In the genomic region with DNA sequence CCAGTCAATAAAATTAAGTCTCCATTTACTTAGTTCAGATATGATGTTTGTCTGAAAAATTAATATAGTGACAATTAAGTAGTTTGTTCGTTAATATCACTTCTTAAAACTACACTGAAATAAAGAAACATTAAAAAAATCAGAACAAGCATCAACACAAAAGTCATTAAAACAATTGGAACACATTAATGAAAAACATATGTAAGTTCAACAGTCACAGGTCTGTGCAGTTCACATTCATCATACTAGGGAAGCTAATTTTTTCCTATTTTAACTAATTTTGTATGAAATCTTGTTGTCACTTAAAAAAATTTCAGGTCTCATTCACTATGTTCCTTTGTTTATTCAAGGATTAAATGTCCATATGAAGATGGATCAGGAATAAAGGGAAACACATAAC, we compare ENCODE assay signal across 29 cellular contexts.
"Had no signal": no experiment of that assay in that cellular context is flagged by ENCODE, and none has a peak within 500 bp of the region (broad histone marks: within the 10 kb centered on the region; RNA-seq: fewer than 3 reads in every experiment).

No MANE protein-coding gene starts in this region.

- FAIRE-seq: astrocyte, bronchial epithelial cell had no signal

- H3K27me3 ChIP-seq: brain microvascular endothelial cell, dorsolateral prefrontal cortex, esophagus muscularis mucosa had no signal

- ATAC-seq: activated CD4-positive, CD25-positive, alpha-beta regulatory T cell treated with anti-CD3 and anti-CD28 coated beads, Interleukin-2, amount 50 U/mL, for 24 hours; activated CD8-positive, alpha-beta memory T cell treated with anti-CD3 and anti-CD28 coated beads, Interleukin-2, amount 10 ng/mL, durations not matched to agents 7 days and 5 days; activated CD8-positive, alpha-beta T cell treated with anti-CD3 and anti-CD28 coated beads, Interleukin-2, amount 10 ng/mL, durations not matched to agents 7 days and 5 days; activated naive CD4-positive, alpha-beta T cell treated with anti-CD3 and anti-CD28 coated beads, Interleukin-2, amount 50 U/mL, for 72 hours had no signal

- H3K9me3 ChIP-seq: esophagus muscularis mucosa had no signal

- H3K36me3 ChIP-seq: brain microvascular endothelial cell had no signal

- DNase-seq: activated B cell treated with CpG ODN at 0.5 μM for 24 hours; activated CD4-positive, alpha-beta T cell treated with anti-CD3 and anti-CD28 coated beads for 48 hours; activated CD4-positive, alpha-beta T cell treated with anti-CD3 and anti-CD28 coated beads, Interleukin-2, amount 50 U/mL, for 1 hour; activated CD4-positive, alpha-beta T cell treated with anti-CD3 and anti-CD28 coated beads, Interleukin-2, amount 50 U/mL, for 48 hours; activated CD8-positive, alpha-beta memory T cell treated with anti-CD3 and anti-CD28 coated beads, Interleukin-2, amount 10 ng/mL, durations not matched to agents 7 days and 5 days; activated CD8-positive, alpha-beta memory T cell treated with anti-CD3 and anti-CD28 coated beads, Interleukin-2, amount 50 U/mL, for 4 hours; activated CD8-positive, alpha-beta T cell treated with anti-CD3 and anti-CD28 coated beads, Interleukin-2, amount 10 ng/mL, durations not matched to agents 7 days and 5 days; activated gamma-delta T cell; activated naive CD4-positive, alpha-beta T cell; activated naive CD4-positive, alpha-beta T cell treated with anti-CD3 and anti-CD28 coated beads, Interleukin-2, amount 10 ng/mL, durations not matched to agents 7 days and 5 days; activated naive CD8-positive, alpha-beta T cell treated with anti-CD3 and anti-CD28 coated beads, Interleukin-2, amount 10 ng/mL, durations not matched to agents 7 days and 5 days; activated T-cell treated with anti-CD3 and anti-CD28 coated beads, Interleukin-2, amount 50 U/mL, for 1 hour; activated T-cell treated with anti-CD3 and anti-CD28 coated beads, Interleukin-2, amount 50 U/mL, for 48 hours; anterior cingulate cortex; brain microvascular endothelial cell; dorsolateral prefrontal cortex; effector memory CD4-positive, alpha-beta T cell; endodermal cell; erythroblast; head of caudate nucleus; hippocampal formation; T-helper 2 cell had no signal

- H3K4me1 ChIP-seq: esophagus muscularis mucosa had no signal

- H3K27ac ChIP-seq: brain microvascular endothelial cell, coronary artery, dorsolateral prefrontal cortex, esophagus muscularis mucosa, VCaP had no signal

- H3K4me3 ChIP-seq: coronary artery, dorsolateral prefrontal cortex, esophagus muscularis mucosa had no signal
